ENCODE assay signal across 21 cellular contexts in the genomic region with DNA sequence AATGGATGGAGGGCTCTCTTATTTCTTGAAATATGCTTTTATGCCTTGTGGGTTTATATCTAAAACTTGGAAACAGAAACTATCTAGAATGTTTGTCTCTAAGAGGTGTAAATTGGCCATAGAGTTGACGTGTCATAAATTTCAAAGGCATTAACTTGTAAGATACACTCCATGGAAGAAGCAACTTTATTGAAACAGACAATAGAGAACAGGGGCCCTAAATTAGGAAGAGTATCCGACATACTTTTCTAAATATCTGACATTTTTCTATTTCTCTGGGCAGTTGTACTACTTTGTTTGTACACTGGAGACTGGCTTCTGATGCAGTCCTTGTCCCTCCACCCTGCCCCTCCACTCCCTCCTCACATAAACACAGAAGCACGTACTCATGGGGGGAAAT. TPM values are rescaled to one million over a fixed set of nuclear protein-coding genes. Genes with fewer than 3 reads are reported as not detected.
DNase-seq lines count a peak whose midpoint lies in the region; ATAC-seq, FAIRE-seq and TF ChIP-seq lines count a peak whose summit lies in the region.
"Had no signal": no experiment of that assay in that cellular context is flagged by ENCODE, and none has a peak within 500 bp of the region (broad histone marks: within the 10 kb centered on the region; RNA-seq: fewer than 3 reads in every experiment).

No MANE protein-coding gene starts in this region.

- peak overlapping the region; percentile 18; the same call in 1 of the 2 replicates for H3K18ac ChIP-seq in IMR-90 (ENCODE audit: low read depth, low read length)

- dilution Hi-C loops in IMR-90 (cut with HindIII; ENCODE audit: low sequenced_read_pairs, unreplicated experiment), result no loop called here

- no peak overlapping the region for H4K8ac ChIP-seq in IMR-90 (ENCODE audit: low read depth in 2 of 2, low read length in 2 of 2)

- H3K4me1 ChIP-seq in IMR-90 (ENCODE audit: control insufficient read depth, insufficient read depth, low read length) (peaks cover 5% of the 10 kb centered on the region), K562 (replicated peaks in 1 of 2; ENCODE audit: control insufficient read depth in 2 of 2, insufficient read depth in 2 of 2, low read length in 2 of 2) (peaks cover 0 to 3% of the 10 kb centered on the region in 2 experiments; a peak in 1 of 5 replicates), sigmoid colon (peaks cover 0 to 86% (median 44%) of the 10 kb centered on the region in 4 donors), tibial nerve (peaks cover 0 to 4% (median 0%) of the 10 kb centered on the region in 4 donors)
- H3K4me1 ChIP-seq: A549 had no signal

- H3K9me3 ChIP-seq in IMR-90 (ENCODE audit: control insufficient read depth, insufficient read depth, low read length) (no peaks in the 10 kb centered on the region), K562 (replicated peaks; ENCODE audit: control insufficient read depth, insufficient read depth, low read depth, low read length) (no peaks in the 10 kb centered on the region), sigmoid colon (no peaks in the 10 kb centered on the region), tibial nerve (no peaks in the 10 kb centered on the region)
- H3K9me3 ChIP-seq: A549 had no signal

- no peak overlapping the region for H2AK9ac ChIP-seq in IMR-90 (replicated peaks; ENCODE audit: low read depth, low read length, poor library complexity)

- BruUV-seq in IMR-90 (replicated peaks; lab: Mats Ljungman, UMichigan), result no TSS peak
- BruUV-seq in K562 (replicated peaks; lab: Mats Ljungman, UMichigan), result no TSS peak

- H3K27ac ChIP-seq in IMR-90 (ENCODE audit: insufficient read depth, low read length) (no peak overlapping the region), K562 (ENCODE audit: extremely low read depth, low read depth, low read length) (no peak overlapping the region), sigmoid colon (peak overlapping the region in 2 of 4 donors; percentile 9 to 31), tibial nerve (no peak overlapping the region)
- H3K27ac ChIP-seq: A549, GM23248 had no signal

- no peak overlapping the region for H2BK120ac ChIP-seq in IMR-90 (ENCODE audit: low read depth, low read length)

- H4K5ac ChIP-seq in IMR-90 (ENCODE audit: low read depth, low read length), result 0 out of 2 replicates have a peak overlapping the region, but pooled peaks have one; percentile 54

- no peak overlapping the region for H2BK15ac ChIP-seq in IMR-90 (ENCODE audit: low read depth, low read length)

- no peaks in the 10 kb centered on the region for H3K9me3 Mint-ChIP-seq in osteocyte (ENCODE audit: unreplicated experiment)

- H3K9me1 ChIP-seq in IMR-90 (ENCODE audit: insufficient read depth, low read length), result peaks cover 2% of the 10 kb centered on the region; the same call in 1 of the 2 replicates
- H3K9me1 ChIP-seq in K562 (ENCODE audit: control insufficient read depth, insufficient read depth, low read length), result no peaks in the 10 kb centered on the region

- DNase-seq in IMR-90, result no peak
- DNase-seq in K562 (ENCODE audit: extremely low read depth in 1 of 4, low spot score in 3 of 4), result no peak
- DNase-seq in osteocyte (ENCODE audit: extremely low spot score, unreplicated experiment), result no peak
- no peak for DNase-seq in sigmoid colon
- no peak for DNase-seq in tibial nerve (ENCODE audit: low spot score in 2 of 2)
- DNase-seq: 8988T; ACHN; C1 segment of cervical spinal cord; Calu3; CD4-positive, alpha-beta memory T cell; COR-L47; DMS53; DMS79 treated with DMSO at 0.1 percent for 48 hours; GF-D8; GM23248; H7; HCEC 1CT had no signal

- intact Hi-C loops in IMR-90 (cut with micrococcal nuclease), result no loop called here
- intact Hi-C loops in K562 (cut with micrococcal nuclease), result no loop called here
- intact Hi-C loops in sigmoid colon (cut with DNase I), result no loop called here

- no peak overlapping the region for H2AK5ac ChIP-seq in IMR-90 (ENCODE audit: low read depth, low read length)

- H3K4ac ChIP-seq in IMR-90 (ENCODE audit: low read depth, low read length), result no peak overlapping the region

- no peak overlapping the region for H3K23ac ChIP-seq in IMR-90 (ENCODE audit: low read depth, low read length)

- H2BK20ac ChIP-seq in IMR-90 (ENCODE audit: low read depth, low read length), result no peak overlapping the region

- no peak for TF ChIP-seq CTCF in IMR-90 (conservative IDR thresholded peaks at IDR 0.05; ENCODE audit: low read depth, low read length)
- TF ChIP-seq CTCF in K562 (IDR thresholded peaks at IDR 0.05 in 2 of 3, conservative IDR thresholded peaks at IDR 0.05 in 1 of 3; ENCODE audit: insufficient read depth in 2 of 3, low read depth in 1 of 3, low read length in 3 of 3), result no peak
- TF ChIP-seq CTCF in osteocyte (IDR thresholded peaks at IDR 0.05), result no peak
- TF ChIP-seq CTCF in sigmoid colon (IDR thresholded peaks at IDR 0.05), result no peak
- TF ChIP-seq CTCF in tibial nerve (IDR thresholded peaks at IDR 0.05), result no peak

- peaks cover 41% of the 10 kb centered on the region for H3K36me3 Mint-ChIP-seq in osteocyte (ENCODE audit: unreplicated experiment)
- H3K36me3 Mint-ChIP-seq: CD4-positive, alpha-beta memory T cell had no signal

- no peak overlapping the region for H2BK5ac ChIP-seq in IMR-90 (ENCODE audit: low read depth, low read length, poor library complexity, severe bottlenecking)

- TF ChIP-seq RAD21 in IMR-90 (IDR thresholded peaks at IDR 0.05; ENCODE audit: low read length) (no peak), K562 (CRISPR knock-in tag; conservative IDR thresholded peaks at IDR 0.05 in 1 of 2, IDR thresholded peaks at IDR 0.05 in 1 of 2) (no peak)

- no peak overlapping the region for H4K91ac ChIP-seq in IMR-90 (ENCODE audit: insufficient read depth, low read depth, low read length)

- H3K9ac ChIP-seq in IMR-90 (ENCODE audit: low read depth, low read length) (no peak overlapping the region), K562 (ENCODE audit: insufficient read depth in 1 of 2, low read depth in 2 of 2, low read length in 2 of 2) (no peak overlapping the region)
- H3K9ac ChIP-seq: GM23248 had no signal

- no peak for TF ChIP-seq POLR2A in IMR-90 (IDR thresholded peaks at IDR 0.05; ENCODE audit: low read depth, low read length)
- no peak for TF ChIP-seq POLR2A in K562 (conservative IDR thresholded peaks at IDR 0.05)
- no peak for TF ChIP-seq POLR2A in sigmoid colon (IDR thresholded peaks at IDR 0.05)
- no peak for TF ChIP-seq POLR2A in tibial nerve (IDR thresholded peaks at IDR 0.05)

- ATAC-seq in IMR-90 (ENCODE audit: low read depth), result no peak
- no peak for ATAC-seq in K562
- ATAC-seq in GM21381 (IDR thresholded peaks at IDR 0.05; ENCODE audit: unreplicated experiment), result no peak
- ATAC-seq: A549 had no signal

- H4K20me1 ChIP-seq in IMR-90 (ENCODE audit: insufficient read depth, low read length) (0 out of 2 replicates have a peak, but pooled peaks cover 4% of the 10 kb centered on the region), K562 (replicated peaks; ENCODE audit: control insufficient read depth, insufficient read depth, low read length) (no peaks in the 10 kb centered on the region)

- TF ChIP-seq EP300 in K562 (IDR thresholded peaks at IDR 0.05; ENCODE audit: low read length), result no peak
- TF ChIP-seq EP300 in sigmoid colon (IDR thresholded peaks at IDR 0.05), result no peak
- TF ChIP-seq EP300 in tibial nerve (IDR thresholded peaks at IDR 0.05), result no peak

- H3K27me3 ChIP-seq in IMR-90 (ENCODE audit: control insufficient read depth, insufficient read depth, low read length) (no peaks in the 10 kb centered on the region), K562 (ENCODE audit: control insufficient read depth in 2 of 2, insufficient read depth in 2 of 2, low read length in 2 of 2) (no peaks in the 10 kb centered on the region), sigmoid colon (no peaks in the 10 kb centered on the region), tibial nerve (no peaks in the 10 kb centered on the region)

- CTCF ChIA-PET in IMR-90 (lab: Yijun Ruan, JAX), result no interaction called here
- CTCF ChIA-PET in K562 (lab: Yijun Ruan, JAX; ENCODE audit: low intra/inter-chr PET ratio), result no interaction called here

- H3K27me3 Mint-ChIP-seq in osteocyte (ENCODE audit: unreplicated experiment), result no peaks in the 10 kb centered on the region
- H3K27me3 Mint-ChIP-seq: CD4-positive, alpha-beta memory T cell had no signal

- POLR2A ChIA-PET in IMR-90 (lab: Charles Lee; ENCODE audit: unreplicated experiment), result no interaction called here
- POLR2A ChIA-PET in K562 (lab: Yijun Ruan, JAX), result no interaction called here

- H3K4me2 ChIP-seq in IMR-90 (ENCODE audit: low read depth, low read length), result no peak overlapping the region
- no peak overlapping the region for H3K4me2 ChIP-seq in K562 (ENCODE audit: insufficient read depth, low read length)
- H3K4me2 ChIP-seq: A549 had no signal

- in situ Hi-C loops in IMR-90 (cut with MboI; ENCODE audit: low sequenced_read_pairs), result loop anchor here (25.0 kb wide), 1 partner anchor 837 kb away; no protein-coding TSS in a partner anchor
- in situ Hi-C loops in K562 (cut with MboI), result no loop called here

- H3K4me3 Mint-ChIP-seq in osteocyte (ENCODE audit: unreplicated experiment), result no peak overlapping the region
- H3K4me3 Mint-ChIP-seq: CD4-positive, alpha-beta memory T cell had no signal

- no peak overlapping the region for H3K56ac ChIP-seq in IMR-90 (ENCODE audit: extremely low read depth, insufficient read depth, low read length)

- H3K36me3 ChIP-seq in IMR-90 (ENCODE audit: control insufficient read depth, insufficient read depth, low read length), result no peaks in the 10 kb centered on the region; the same call in none of the 2 replicates
- H3K36me3 ChIP-seq in K562 (ENCODE audit: control insufficient read depth, insufficient read depth, low read length), result peaks cover 35% of the 10 kb centered on the region
- no peaks in the 10 kb centered on the region for H3K36me3 ChIP-seq in sigmoid colon
- H3K36me3 ChIP-seq in tibial nerve, result no peaks in the 10 kb centered on the region

- peak overlapping the region; percentile 15 for H3K27ac Mint-ChIP-seq in osteocyte (ENCODE audit: unreplicated experiment)
- H3K27ac Mint-ChIP-seq: CD4-positive, alpha-beta memory T cell had no signal

- peaks cover 19% of the 10 kb centered on the region for H3K4me1 Mint-ChIP-seq in osteocyte (ENCODE audit: unreplicated experiment)

- H3K79me1 ChIP-seq in IMR-90 (ENCODE audit: low read depth in 1 of 2, low read length in 2 of 2), result peaks cover 30 to 52% of the 10 kb centered on the region in 2 experiments

- H3K4me3 ChIP-seq in IMR-90 (ENCODE audit: insufficient read depth, low read depth, low read length) (no peak overlapping the region), K562 (no peak overlapping the region), sigmoid colon (no peak overlapping the region), tibial nerve (no peak overlapping the region)
- H3K4me3 ChIP-seq: A549, GM23248 had no signal

- H3K79me2 ChIP-seq in K562 (ENCODE audit: control insufficient read depth, insufficient read depth, low read length), result peaks cover 5% of the 10 kb centered on the region; the same call in 1 of the 3 replicates

- H3K14ac ChIP-seq in IMR-90 (replicated peaks; ENCODE audit: low read depth, low read length), result no peak overlapping the region

- FAIRE-seq in K562 (lab: Jason Lieb, UNC), result no peak
- FAIRE-seq: A549, GM12892, H1 had no signal

- no CpG with 5 or more reads among the region's 3 CpGs for WGBS in IMR-90 (ENCODE audit: extremely low coverage in 2 of 2, insufficient read length in 1 of 2), 2 experiments
- 97% methylated on average over 3 of the region's 3 CpGs for WGBS in K562 (ENCODE audit: insufficient coverage, low coverage, missing lambda C conversion rate)
- WGBS in sigmoid colon, 2 donors, result 54 to 80% methylated on average over 3 of the region's 3 CpGs
- WGBS in tibial nerve, 2 donors, result 78 to 79% methylated on average over 3 of the region's 3 CpGs

- H2AFZ ChIP-seq in IMR-90 (replicated peaks; ENCODE audit: low read length, poor library complexity) (no peak overlapping the region), K562 (ENCODE audit: low read depth, low read length) (no peak overlapping the region)
- H2AFZ ChIP-seq: GM23248 had no signal

RNA-seq across cellular contexts. Expression of a gene that starts 50.0 kb away (rescaled TPM):
- 50.3 and 71.3 TPM in 2 replicates for total RNA-seq in IMR-90 (2012; rRNA removed)
- 59.9 and 70.1 TPM in 2 replicates for polyA plus RNA-seq in IMR-90 (2012; rRNA removed)
- polyA plus RNA-seq in IMR-90 (2012; cell fraction: cytosol; rRNA removed), result 41.7 and 74.2 TPM in 2 replicates
- polyA plus RNA-seq in IMR-90 (2012; cell fraction: nucleus; rRNA removed; ENCODE audit: low replicate concordance), result 69.5 and 106 TPM in 2 replicates
- 81.4 and 111 TPM in 2 replicates for total RNA-seq in K562 (2011; cell fraction: chromatin; rRNA removed; ENCODE audit: low replicate concordance)
- 43.4 and 50.3 TPM in 2 replicates for total RNA-seq in K562 (2011; cell fraction: nucleolus; rRNA removed)
- 69.0 and 74.6 TPM in 2 replicates for total RNA-seq in K562 (2011; cell fraction: nucleoplasm; rRNA removed)
- 22.3 and 34.4 TPM in 2 replicates for total RNA-seq in K562 (2014; rRNA removed)
- total RNA-seq in K562 (2014; rRNA removed; fragmentation: Illumina TruSeq; extraction: Trizol), result 24.6 and 31.2 TPM in 2 replicates
- total RNA-seq in K562 (2015; rRNA removed; fragmentation: Illumina TruSeq; extraction: Trizol), result 41.0 and 45.8 TPM in 2 replicates
- 34.3 and 34.9 TPM in 2 replicates for total RNA-seq in K562 (2021)
- 15.3 and 21.1 TPM in 2 replicates for polyA plus RNA-seq in K562 (2011; rRNA removed)
- polyA plus RNA-seq in K562 (2011; cell fraction: cytosol; rRNA removed), result 19.4 and 28.6 TPM in 2 replicates
- 43.0 and 54.5 TPM in 2 replicates for polyA plus RNA-seq in K562 (2011; cell fraction: nucleus; rRNA removed)
- 29.1 and 37.1 TPM in 2 replicates for polyA plus RNA-seq in K562 (2012)
- polyA plus RNA-seq in K562 (2014; fragmentation: Illumina TruSeq; extraction: Trizol), result 51.5 and 64.2 TPM in 2 replicates
- polyA plus RNA-seq in K562 (2014; fragmentation: Nextera tagmentation; extraction: Ambion mirVana), result 1 to 10 TPM; 7.5 to 8.4 TPM
- polyA plus RNA-seq in K562 (2014; rRNA removed), result 21.2 and 26.8 TPM in 2 replicates
- polyA minus RNA-seq in K562 (2011; rRNA and poly(A)+ RNA removed), result 49.8 and 57.7 TPM in 2 replicates
- polyA minus RNA-seq in K562 (2011; cell fraction: cytosol; rRNA and poly(A)+ RNA removed), result 8.4 and 8.6 TPM in 2 replicates
- 81.6 and 103 TPM in 2 replicates for polyA minus RNA-seq in K562 (2011; cell fraction: nucleus; rRNA and poly(A)+ RNA removed)
- total RNA-seq in osteocyte, result 79.9 and 82.8 TPM in 2 replicates
- 100 to 1,000 TPM in 1 of 4 donors, 10 to 100 TPM in 3; 76.0 to 154 (median 85.1) TPM for total RNA-seq in sigmoid colon
- polyA plus RNA-seq in sigmoid colon, result 1 to 10 TPM; 1.4 to 8.5 (median 4.2) TPM
- 10 to 100 TPM in 3 of 4 donors, 1 to 10 TPM in 1; 9.4 to 15.7 (median 14.3) TPM for total RNA-seq in tibial nerve
- total RNA-seq: CD4-positive, alpha-beta memory T cell had no signal
- polyA plus RNA-seq: CD4-positive, alpha-beta memory T cell had no signal
